Comparison of ENCODE assay signal across 10 cellular contexts in genomic region chr1:203126151-203126865, GRCh38. TPM values are rescaled to one million over a fixed set of nuclear protein-coding genes. Genes with fewer than 3 reads are reported as not detected.
DNase-seq lines count a peak whose midpoint lies in the region; ATAC-seq, FAIRE-seq and TF ChIP-seq lines count a peak whose summit lies in the region.
"Had no signal": no experiment of that assay in that cellular context is flagged by ENCODE, and none has a peak within 500 bp of the region (broad histone marks: within the 10 kb centered on the region; RNA-seq: fewer than 3 reads in every experiment).

No MANE protein-coding gene starts in this region.

- ATAC-seq in GM12878: no peak

- H2AFZ ChIP-seq in GM12878 (ENCODE audit: control insufficient read depth, low read depth, low read length): no peak overlapping the region

- TF ChIP-seq CTCF in GM12878 (IDR thresholded peaks at IDR 0.05 in 2 of 3, conservative IDR thresholded peaks at IDR 0.05 in 1 of 3; ENCODE audit: control insufficient read depth in 2 of 3, extremely low read depth in 1 of 3, insufficient read depth in 1 of 3, low read depth in 3 of 3, low read length in 3 of 3) (peak in 2 of 3 experiments; percentile 9 to 19; a peak in 1 of 6 replicates), liver (IDR thresholded peaks at IDR 0.05; ENCODE audit: low read depth, low read length, missing input control) (peak; percentile 26)

- no peak for FAIRE-seq in GM12878 (lab: Jason Lieb, UNC)
- FAIRE-seq in GM12891 (lab: Jason Lieb, UNC): no peak

- TF ChIP-seq EP300 in Ishikawa (IDR thresholded peaks at IDR 0.05; ENCODE audit: borderline replicate concordance): no peak
- TF ChIP-seq EP300 in GM12878 (IDR thresholded peaks at IDR 0.05; ENCODE audit: borderline replicate concordance in 1 of 2, control insufficient read depth in 1 of 2, low read depth in 2 of 2, low read length in 2 of 2): no peak

- 13% methylated on average over 8 of the region's 8 CpGs for whole genome bisulfite sequencing in GM12878 (ENCODE audit: insufficient coverage, insufficient replicate concordance, low lambda C conversion rate, missing lambda C conversion rate)
- WGBS in liver: 29% methylated on average over 8 of the region's 8 CpGs

- SMC1A ChIA-PET in GM12878 (lab: Charles Lee; ENCODE audit: uncharacterized antibody, unreplicated experiment): interaction anchor here (1.4 kb wide), 1 partner anchor 11 kb away, joined by 3 read pairs; no protein-coding TSS in a partner anchor

- no peaks in the 10 kb centered on the region for H4K20me1 ChIP-seq in GM12878 (ENCODE audit: control insufficient read depth, insufficient read depth)

- DNase-seq in AG20443 (ENCODE audit: low spot score) (peak; percentile 63), GM12878 (ENCODE audit: low read depth, low spot score) (no peak), GM12891 (ENCODE audit: insufficient read length, low spot score) (no peak), retina (no peak), T-helper 2 cell (no peak)
- no peak for DNase-seq in activated naive CD4-positive, alpha-beta T cell (lab: John Stamatoyannopoulos, UW)

- POLR2A ChIA-PET in GM12878 (lab: Charles Lee): no interaction called here

- no peaks in the 10 kb centered on the region for H3K79me2 ChIP-seq in GM12878 (ENCODE audit: control insufficient read depth, insufficient read depth, low read length)

- in situ Hi-C loops in GM12878 (cut with MboI): no loop called here

- TF ChIP-seq RAD21 in Ishikawa (IDR thresholded peaks at IDR 0.05; ENCODE audit: low read depth) (peak; percentile 37), GM12878 (IDR thresholded peaks at IDR 0.05; ENCODE audit: insufficient read depth, low read depth, low read length) (no peak), liver (IDR thresholded peaks at IDR 0.05) (peak; percentile 31 to 36)

- RAD21 ChIA-PET in GM12878 (lab: Charles Lee; ENCODE audit: unreplicated experiment): no interaction called here

- no peaks in the 10 kb centered on the region for H3K9me3 ChIP-seq in GM12878 (replicated peaks; ENCODE audit: control insufficient read depth, insufficient read depth, low read length)
- no peaks in the 10 kb centered on the region for H3K9me3 ChIP-seq in liver (ENCODE audit: control insufficient read depth in 4 of 4, low read length in 3 of 4)

- no peaks in the 10 kb centered on the region for H3K4me1 ChIP-seq in GM12878 (ENCODE audit: control insufficient read depth, insufficient read depth, low read length)
- peaks cover 5 to 31% (median 9%) of the 10 kb centered on the region in 4 donors for H3K4me1 ChIP-seq in liver (ENCODE audit: control insufficient read depth in 4 of 4, insufficient read depth in 4 of 4, low read length in 3 of 4)

- no peak overlapping the region for H3K4me2 ChIP-seq in GM12878 (ENCODE audit: control insufficient read depth, insufficient read depth)

- H3K27me3 ChIP-seq in GM12878 (replicated peaks in 1 of 2; ENCODE audit: control insufficient read depth in 2 of 2, insufficient read depth in 2 of 2, low read length in 1 of 2) (peaks cover 5 to 8% of the 10 kb centered on the region in 2 experiments), liver (ENCODE audit: control insufficient read depth in 4 of 4, insufficient read depth in 4 of 4, low read length in 3 of 4) (no peaks in the 10 kb centered on the region)

- TF ChIP-seq POLR2A in GM12878 (IDR thresholded peaks at IDR 0.05; ENCODE audit: low read depth, low read length) (no peak), GM12891 (IDR thresholded peaks at IDR 0.05; ENCODE audit: low read depth, low read length) (no peak)

- CTCF ChIA-PET in GM12878 (lab: Yijun Ruan, JAX): interaction anchor here (0.9 to 2.1 kb wide), 5 partner anchors 34 to 93 kb away, joined by 3 to 9 read pairs (median 4); no protein-coding TSS in a partner anchor

- H3K27ac ChIP-seq in GM12878 (ENCODE audit: control insufficient read depth, insufficient read depth) (no peak overlapping the region), liver (ENCODE audit: low read depth in 1 of 2, low read length in 2 of 2) (no peak overlapping the region)
- H3K27ac ChIP-seq: SK-N-MC had no signal

- no peaks in the 10 kb centered on the region for H3K36me3 ChIP-seq in GM12878 (ENCODE audit: control insufficient read depth in 2 of 2, insufficient read depth in 2 of 2, low read length in 1 of 2)
- H3K36me3 ChIP-seq in liver (ENCODE audit: control insufficient read depth in 4 of 4, insufficient read depth in 3 of 4, low read depth in 1 of 4, low read length in 3 of 4): no peaks in the 10 kb centered on the region

- intact Hi-C loops in GM12878 (cut with micrococcal nuclease; ENCODE audit: unreplicated experiment): no loop called here

- BruUV-seq in GM12878 (replicated peaks; lab: Mats Ljungman, UMichigan): no TSS peak

- H3K4me3 ChIP-seq in GM12878: no peak overlapping the region
- H3K4me3 ChIP-seq in liver (ENCODE audit: low read depth in 1 of 3, low read length in 3 of 3): no peak overlapping the region
- H3K4me3 ChIP-seq: SK-N-MC had no signal

- H3K9ac ChIP-seq in GM12878 (ENCODE audit: control insufficient read depth, insufficient read depth, low read length) (no peak overlapping the region), liver (ENCODE audit: low read depth in 1 of 2, low read length in 2 of 2) (no peak overlapping the region)

TF ChIP-seq in liver, 16 proteins besides CTCF, POLR2A, EP300 and RAD21:
- TF ChIP-seq EGR1 (IDR thresholded peaks at IDR 0.05; ENCODE audit: low read depth in 2 of 2) (peak in 1 of 2 donors; percentile 19), HNF4A (conservative IDR thresholded peaks at IDR 0.05) (no peak), HNF4G (IDR thresholded peaks at IDR 0.05) (no peak)

TF ChIP-seq in GM12891, 5 proteins besides CTCF, POLR2A, EP300 and RAD21:
- TF ChIP-seq POLR2AphosphoS5 (IDR thresholded peaks at IDR 0.05; ENCODE audit: low read depth, low read length): no peak

RNA-seq across cellular contexts. Expression of gene ADORA1, which starts 1.2 kb away (rescaled TPM):
- not detected in 2 replicates for total RNA-seq in GM12878 (2013; cell fraction: nucleolus; rRNA removed)
- total RNA-seq in GM12878 (2014; rRNA removed): not detected in 2 replicates
- not detected in 2 replicates for total RNA-seq in GM12878 (2014; rRNA removed; fragmentation: Illumina TruSeq; extraction: Trizol)
- total RNA-seq in GM12878 (2021): not detected in 2 replicates
- polyA plus RNA-seq in GM12878 (2011; ENCODE audit: low read depth): not detected
- not detected in 2 replicates for polyA plus RNA-seq in GM12878 (2011; rRNA removed)
- polyA plus RNA-seq in GM12878 (2011; cell fraction: cytosol; rRNA removed): 0.07 TPM in 1 of 2 replicates, not detected in the other
- polyA plus RNA-seq in GM12878 (2011; cell fraction: nucleus; rRNA removed): 0.20 TPM in 1 of 2 replicates, not detected in the other
- 0.07 TPM in 1 of 2 replicates, not detected in the other for polyA plus RNA-seq in GM12878 (2012)
- not detected in 2 replicates for polyA plus RNA-seq in GM12878 (2014; fragmentation: Illumina TruSeq; extraction: Trizol)
- not detected for polyA plus RNA-seq in GM12878 (2014; fragmentation: Nextera tagmentation; extraction: Ambion mirVana)
- polyA plus RNA-seq in GM12878 (2014; rRNA removed): not detected in 2 replicates
- polyA plus RNA-seq in GM12878 (2016; fragmentation: Nextera tagmentation; extraction: Ambion mirVana): not detected
- polyA minus RNA-seq in GM12878 (2011; rRNA and poly(A)+ RNA removed): not detected in 2 replicates
- polyA minus RNA-seq in GM12878 (2011; cell fraction: cytosol; rRNA and poly(A)+ RNA removed): not detected in 2 replicates
- polyA minus RNA-seq in GM12878 (2011; cell fraction: nucleus; rRNA and poly(A)+ RNA removed): 0.38 TPM in 1 of 2 replicates, not detected in the other
- total RNA-seq in liver: 1 to 10 TPM in 1 of 2 donors, under 1 TPM in 1; 0.33 to 1.1 TPM
- polyA plus RNA-seq in liver: under 1 TPM; 0.37 to 0.38 TPM
- polyA plus RNA-seq in GM12891 (2012; ENCODE audit: low read depth, missing spikeins): not detected
- total RNA-seq: glomerular endothelial cell had no signal

RNA-seq across cellular contexts. Expression of gene MYOG, which starts 40.5 kb away (rescaled TPM):
- not detected in 2 replicates for total RNA-seq in GM12878 (2013; cell fraction: nucleolus; rRNA removed)
- total RNA-seq in GM12878 (2014; rRNA removed): not detected in 2 replicates
- total RNA-seq in GM12878 (2014; rRNA removed; fragmentation: Illumina TruSeq; extraction: Trizol): not detected in 2 replicates
- total RNA-seq in GM12878 (2021): not detected in 2 replicates
- not detected for polyA plus RNA-seq in GM12878 (2011; ENCODE audit: low read depth)
- polyA plus RNA-seq in GM12878 (2011; rRNA removed): not detected in 2 replicates
- not detected in 2 replicates for polyA plus RNA-seq in GM12878 (2011; cell fraction: cytosol; rRNA removed)
- not detected in 2 replicates for polyA plus RNA-seq in GM12878 (2011; cell fraction: nucleus; rRNA removed)
- polyA plus RNA-seq in GM12878 (2012): not detected in 2 replicates
- polyA plus RNA-seq in GM12878 (2014; fragmentation: Illumina TruSeq; extraction: Trizol): not detected in 2 replicates
- not detected for polyA plus RNA-seq in GM12878 (2014; fragmentation: Nextera tagmentation; extraction: Ambion mirVana)
- 0.05 TPM in 1 of 2 replicates, not detected in the other for polyA plus RNA-seq in GM12878 (2014; rRNA removed)
- polyA plus RNA-seq in GM12878 (2016; fragmentation: Nextera tagmentation; extraction: Ambion mirVana): not detected
- polyA minus RNA-seq in GM12878 (2011; rRNA and poly(A)+ RNA removed): not detected in 2 replicates
- polyA minus RNA-seq in GM12878 (2011; cell fraction: cytosol; rRNA and poly(A)+ RNA removed): not detected in 2 replicates
- not detected in 2 replicates for polyA minus RNA-seq in GM12878 (2011; cell fraction: nucleus; rRNA and poly(A)+ RNA removed)
- not detected for total RNA-seq in liver
- polyA plus RNA-seq in liver: not detected
- polyA plus RNA-seq in GM12891 (2012; ENCODE audit: low read depth, missing spikeins): not detected
- total RNA-seq: glomerular endothelial cell had no signal

RNA-seq across cellular contexts. Expression of gene MYBPH, which starts 49.3 kb away (rescaled TPM):
- total RNA-seq in GM12878 (2013; cell fraction: nucleolus; rRNA removed): not detected in 2 replicates
- total RNA-seq in GM12878 (2014; rRNA removed): 0.05 and 0.06 TPM in 2 replicates
- not detected in 2 replicates for total RNA-seq in GM12878 (2014; rRNA removed; fragmentation: Illumina TruSeq; extraction: Trizol)
- not detected in 2 replicates for total RNA-seq in GM12878 (2021)
- not detected for polyA plus RNA-seq in GM12878 (2011; ENCODE audit: low read depth)
- polyA plus RNA-seq in GM12878 (2011; rRNA removed): not detected in 2 replicates
- polyA plus RNA-seq in GM12878 (2011; cell fraction: cytosol; rRNA removed): 0.04 TPM in 1 of 2 replicates, not detected in the other
- 0.09 TPM in 1 of 2 replicates, not detected in the other for polyA plus RNA-seq in GM12878 (2011; cell fraction: nucleus; rRNA removed)
- polyA plus RNA-seq in GM12878 (2012): not detected in 2 replicates
- polyA plus RNA-seq in GM12878 (2014; fragmentation: Illumina TruSeq; extraction: Trizol): 0.10 TPM in 1 of 2 replicates, not detected in the other
- polyA plus RNA-seq in GM12878 (2014; fragmentation: Nextera tagmentation; extraction: Ambion mirVana): not detected
- 0.10 and 0.13 TPM in 2 replicates for polyA plus RNA-seq in GM12878 (2014; rRNA removed)
- polyA plus RNA-seq in GM12878 (2016; fragmentation: Nextera tagmentation; extraction: Ambion mirVana): not detected
- polyA minus RNA-seq in GM12878 (2011; rRNA and poly(A)+ RNA removed): not detected in 2 replicates
- polyA minus RNA-seq in GM12878 (2011; cell fraction: cytosol; rRNA and poly(A)+ RNA removed): not detected in 2 replicates
- polyA minus RNA-seq in GM12878 (2011; cell fraction: nucleus; rRNA and poly(A)+ RNA removed): not detected in 2 replicates
- under 1 TPM in 1 of 2 donors, not detected in 1; 0.09 TPM for total RNA-seq in liver
- not detected for polyA plus RNA-seq in liver
- polyA plus RNA-seq in GM12891 (2012; ENCODE audit: low read depth, missing spikeins): 0.10 TPM
- total RNA-seq: glomerular endothelial cell had no signal
